Comparison of ENCODE assay signal across 11 cellular contexts in the genomic region with DNA sequence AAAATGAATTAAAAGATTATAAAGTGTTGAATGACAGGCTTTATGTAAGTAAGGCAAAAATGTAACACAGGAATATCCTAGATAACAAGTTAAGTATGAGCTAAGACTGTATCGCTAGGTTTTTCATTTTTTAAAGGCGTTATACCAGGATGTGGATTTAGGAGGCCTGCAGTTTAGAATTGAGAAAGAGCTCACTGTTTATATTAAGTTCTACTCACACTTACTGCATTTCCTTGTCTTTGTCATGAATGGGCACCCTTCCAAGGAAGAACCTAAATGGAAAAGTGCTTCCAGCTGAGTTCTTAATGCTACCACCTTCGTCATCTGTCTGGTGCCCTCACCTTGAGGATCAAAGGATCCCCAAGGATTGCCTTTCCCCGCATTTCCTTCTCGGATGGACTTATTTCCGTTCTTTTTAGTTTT.
DNase-seq lines count a peak whose midpoint lies in the region; ATAC-seq and TF ChIP-seq lines count a peak whose summit lies in the region.
"Had no signal": no experiment of that assay in that cellular context is flagged by ENCODE, and none has a peak within 500 bp of the region (broad histone marks: within the 10 kb centered on the region; RNA-seq: fewer than 3 reads in every experiment).

No MANE protein-coding gene starts in this region.

- H3K4me3 Mint-ChIP-seq in GM23338, result peak overlapping the region; percentile 57
- H3K4me3 Mint-ChIP-seq: activated naive CD8-positive, alpha-beta T cell treated with anti-CD3 and anti-CD28 coated beads for 36 hours had no signal

- 54 to 65% (median 59%) methylated on average over 6 of the region's 6 CpGs for WGBS in heart left ventricle, 4 donors

- ATAC-seq in GM23338 (peak; percentile 22), PC-3 (peak; percentile 71), GM18861 (IDR thresholded peaks at IDR 0.05; ENCODE audit: unreplicated experiment) (no peak), heart left ventricle (no peak)

- H3K27me3 ChIP-seq in GM23338 (ENCODE audit: insufficient read depth) (no peaks in the 10 kb centered on the region), PC-3 (ENCODE audit: low read length) (no peaks in the 10 kb centered on the region), neural cell (ENCODE audit: insufficient read depth, low read depth, low read length) (no peaks in the 10 kb centered on the region), heart left ventricle (no peaks in the 10 kb centered on the region)

- H3K9me3 Mint-ChIP-seq in GM23338, result no peaks in the 10 kb centered on the region
- H3K9me3 Mint-ChIP-seq: activated naive CD8-positive, alpha-beta T cell treated with anti-CD3 and anti-CD28 coated beads for 36 hours had no signal

- H3K36me3 Mint-ChIP-seq in GM23338 (ENCODE audit: low read depth), result peaks cover 18% of the 10 kb centered on the region
- H3K36me3 Mint-ChIP-seq: activated naive CD8-positive, alpha-beta T cell treated with anti-CD3 and anti-CD28 coated beads for 36 hours had no signal

- POLR2A ChIA-PET in PC-3 (lab: Charles Lee; ENCODE audit: unreplicated experiment), result interaction anchor here (0.6 to 0.8 kb wide), 4 partner anchors 11 to 1074 kb away, joined by 3 to 10 read pairs (median 6); no protein-coding TSS in a partner anchor

- H3K9me2 ChIP-seq in GM23338 (ENCODE audit: insufficient read depth) (no peaks in the 10 kb centered on the region), PC-3 (replicated peaks; ENCODE audit: low read length) (no peaks in the 10 kb centered on the region), neural cell (ENCODE audit: insufficient read depth, low read length) (no peaks in the 10 kb centered on the region)

- H3K4me2 ChIP-seq in GM23338, result peak overlapping the region; percentile 64
- peak overlapping the region; percentile 69 for H3K4me2 ChIP-seq in PC-3 (ENCODE audit: low read length)
- H3K4me2 ChIP-seq in neural cell (ENCODE audit: low read length), result peak overlapping the region; percentile 58

- BruUV-seq in PC-3 (replicated peaks; lab: Mats Ljungman, UMichigan), result no TSS peak

- H3K27ac ChIP-seq in GM23338 (ENCODE audit: low read depth) (peak overlapping the region; percentile 95), PC-3 (ENCODE audit: low read length) (peak overlapping the region; percentile 52), neural cell (ENCODE audit: low read length) (no peak overlapping the region), heart left ventricle (peak overlapping the region in 5 of 12 donors; percentile 8 to 53 (median 39))

- 0 out of 2 replicates have a peak, but pooled peaks cover 3% of the 10 kb centered on the region for H3F3A ChIP-seq in GM23338 (replicated peaks; ENCODE audit: low read depth)
- no peaks in the 10 kb centered on the region for H3F3A ChIP-seq in PC-3 (ENCODE audit: low read length, unreplicated experiment)
- peaks cover 10% of the 10 kb centered on the region for H3F3A ChIP-seq in neural cell (ENCODE audit: insufficient read depth, low read length, poor library complexity, severe bottlenecking)

- no peak for TF ChIP-seq EP300 in neural cell (conservative IDR thresholded peaks at IDR 0.05; ENCODE audit: poor library complexity, severe bottlenecking)

- H2AFZ ChIP-seq in GM23338 (no peak overlapping the region), PC-3 (ENCODE audit: low read length) (peak overlapping the region; percentile 29), neural cell (ENCODE audit: low read depth, low read length) (no peak overlapping the region)

- H3K4me1 ChIP-seq in GM23338 (ENCODE audit: insufficient read depth) (peaks cover 63% of the 10 kb centered on the region), PC-3 (ENCODE audit: insufficient read depth, low read length) (peaks cover 55% of the 10 kb centered on the region), heart left ventricle (peaks cover 0 to 26% (median 13%) of the 10 kb centered on the region in 12 donors)

- H3K9me3 ChIP-seq in PC-3 (ENCODE audit: low read length), result no peaks in the 10 kb centered on the region
- no peaks in the 10 kb centered on the region for H3K9me3 ChIP-seq in neural cell (ENCODE audit: low read length)
- no peaks in the 10 kb centered on the region for H3K9me3 ChIP-seq in heart left ventricle

- H3K36me3 ChIP-seq in GM23338 (ENCODE audit: insufficient read depth), result no peaks in the 10 kb centered on the region
- H3K36me3 ChIP-seq in PC-3 (ENCODE audit: low read depth, low read length), result no peaks in the 10 kb centered on the region
- H3K36me3 ChIP-seq in neural cell (ENCODE audit: insufficient read depth, low read length), result no peaks in the 10 kb centered on the region
- H3K36me3 ChIP-seq in heart left ventricle, result no peaks in the 10 kb centered on the region

- intact Hi-C loops in PC-3 (cut with micrococcal nuclease) (loop anchor here (10.0 kb wide), 2 partner anchors 163 to 493 kb away; no protein-coding TSS in a partner anchor), heart left ventricle (cut with DNase I) (loop anchor here in 2 of 10 donors (10.0 kb wide), 2 partner anchors 137 to 173 kb away; no protein-coding TSS in a partner anchor)

- CTCF ChIA-PET in PC-3 (lab: Charles Lee), result interaction anchor here (0.7 kb wide), 1 partner anchor 979 kb away, joined by 3 read pairs; no protein-coding TSS in a partner anchor

- TF ChIP-seq POLR2A in heart left ventricle (IDR thresholded peaks at IDR 0.05), result no peak

- H3K9ac ChIP-seq in PC-3 (ENCODE audit: low read length), result peak overlapping the region; percentile 21; the same call in 1 of the 2 replicates
- no peak overlapping the region for H3K9ac ChIP-seq in neural cell (ENCODE audit: low read length)

- peak overlapping the region; percentile 88 for H3K27ac Mint-ChIP-seq in GM23338
- H3K27ac Mint-ChIP-seq: activated naive CD8-positive, alpha-beta T cell treated with anti-CD3 and anti-CD28 coated beads for 36 hours had no signal

- H3K27me3 Mint-ChIP-seq in GM23338 (ENCODE audit: insufficient read depth, low read depth, poor library complexity), result peaks cover 7% of the 10 kb centered on the region

- H3K79me2 ChIP-seq in GM23338 (replicated peaks; ENCODE audit: insufficient read depth) (peaks cover 82% of the 10 kb centered on the region), PC-3 (ENCODE audit: low read length) (no peaks in the 10 kb centered on the region), neural cell (replicated peaks; ENCODE audit: insufficient read depth, low read length) (peaks cover 62% of the 10 kb centered on the region)

- DNase-seq in GM23338 (ENCODE audit: low spot score) (peak; percentile 51), PC-3 (peak; percentile 91), epithelial cell of esophagus (ENCODE audit: low read depth) (peak; percentile 96), islet precursor cell (no peak), Ammon's horn (ENCODE audit: low spot score) (no peak), heart left ventricle (no peak)
- DNase-seq: activated CD4-positive, alpha-beta T cell treated with anti-CD3 and anti-CD28 coated beads for 48 hours; activated naive CD8-positive, alpha-beta T cell treated with anti-CD3 and anti-CD28 coated beads for 36 hours; foreskin melanocyte had no signal

- H4K20me1 ChIP-seq in GM23338 (replicated peaks; ENCODE audit: insufficient read depth), result no peaks in the 10 kb centered on the region
- no peaks in the 10 kb centered on the region for H4K20me1 ChIP-seq in PC-3 (ENCODE audit: low read length)
- H4K20me1 ChIP-seq in neural cell (ENCODE audit: insufficient read depth), result no peaks in the 10 kb centered on the region

- no peak for TF ChIP-seq RAD21 in neural cell (conservative IDR thresholded peaks at IDR 0.05)

- H3K4me3 ChIP-seq in GM23338 (peak overlapping the region; percentile 41), PC-3 (ENCODE audit: low read length) (peak overlapping the region; percentile 33), epithelial cell of esophagus (ENCODE audit: low read length) (no peak overlapping the region), neural cell (ENCODE audit: low read length) (no peak overlapping the region), heart left ventricle (no peak overlapping the region)

- H3K4me1 Mint-ChIP-seq in GM23338, result peaks cover 72% of the 10 kb centered on the region
- H3K4me1 Mint-ChIP-seq: activated naive CD8-positive, alpha-beta T cell treated with anti-CD3 and anti-CD28 coated beads for 36 hours had no signal

- TF ChIP-seq CTCF in GM23338 (conservative IDR thresholded peaks at IDR 0.05; ENCODE audit: low read depth in 2 of 2) (0 out of 4 replicates have a peak, but pooled peaks of 1 of the 2 experiments have one; percentile 8), PC-3 (conservative IDR thresholded peaks at IDR 0.05; ENCODE audit: low read depth, low read length) (no peak), epithelial cell of esophagus (IDR thresholded peaks at IDR 0.05; ENCODE audit: insufficient read depth, low read depth, low read length, missing control alignments) (no peak), neural cell (IDR thresholded peaks at IDR 0.05; ENCODE audit: poor library complexity, severe bottlenecking) (no peak), heart left ventricle (IDR thresholded peaks at IDR 0.05) (no peak)

TF ChIP-seq in GM23338, 12 proteins besides CTCF, POLR2A, EP300 and RAD21 (continues in another document):
- TF ChIP-seq STAT1 (IDR thresholded peaks at IDR 0.05; ENCODE audit: unreplicated experiment), result no peak

TF ChIP-seq in neural cell, 6 proteins besides CTCF, POLR2A, EP300 and RAD21 (continues in another document):
- no peak for TF ChIP-seq POLR2AphosphoS5 (IDR thresholded peaks at IDR 0.05)
- no peak for TF ChIP-seq SMC3 (conservative IDR thresholded peaks at IDR 0.05; ENCODE audit: poor library complexity)
- no peak for TF ChIP-seq MXI1 (conservative IDR thresholded peaks at IDR 0.05; ENCODE audit: poor library complexity, severe bottlenecking)

Comparison
In these comparisons a context has a peak if more than half of its experiments do, and no peak if none do; other contexts are left out.
1. ATAC-seq: peak in GM23338 (single experiment) and PC-3 (single experiment); none in GM18861 (single experiment) and heart left ventricle (0 of 4).
2. DNase-seq: peak in GM23338 (single experiment), PC-3 (single experiment) and epithelial cell of esophagus (single experiment); none in islet precursor cell (single experiment), Ammon's horn (single experiment) and heart left ventricle (0 of 5).
3. H3K4me3 ChIP-seq: peak in GM23338 (single experiment) and PC-3 (single experiment); none in epithelial cell of esophagus (single experiment), neural cell (single experiment) and heart left ventricle (0 of 12).
4. Peak in every context shown above with its lines, with median percentiles within 50 percentile points of each other: H3K4me2 ChIP-seq.